In genomic region chr3:65284971-65285370, GRCh38 we compare ENCODE assay signal across 17 cellular contexts.
"Had no signal": no experiment of that assay in that cellular context is flagged by ENCODE, and none has a peak within 500 bp of the region (broad histone marks: within the 10 kb centered on the region; RNA-seq: fewer than 3 reads in every experiment).

No MANE protein-coding gene starts in this region.

- DNase-seq: activated CD4-positive, CD25-positive, alpha-beta regulatory T cell treated with anti-CD3 and anti-CD28 coated beads, Interleukin-2, amount 50 U/mL, for 72 hours; activated naive CD4-positive, alpha-beta T cell; activated naive CD8-positive, alpha-beta T cell treated with anti-CD3 and anti-CD28 coated beads, Interleukin-2, amount 10 ng/mL, durations not matched to agents 7 days and 5 days; activated T-cell treated with anti-CD3 and anti-CD28 coated beads for 4 hours; dorsolateral prefrontal cortex; erythroblast; nephron progenitor cell; psoas muscle; spleen; stimulated activated CD4-positive, alpha-beta T cell treated with anti-CD3 and anti-CD28 coated beads, Interleukin-1b, Interleukin-23, amount 100 ng/mL, for 48 hours; stimulated activated naive CD8-positive, alpha-beta T cell treated with anti-CD3 and anti-CD28 coated beads, Interleukin-15, amount 100 ng/mL, for 72 hours; T1000; upper lobe of right lung had no signal

- H3K27me3 ChIP-seq: ascending aorta, hepatocyte, spleen, upper lobe of right lung had no signal

- H3K4me1 ChIP-seq: ascending aorta, psoas muscle, spleen, upper lobe of right lung had no signal

- H3K36me3 ChIP-seq: ascending aorta, spleen, thoracic aorta, upper lobe of right lung had no signal

- H3K4me3 ChIP-seq: ascending aorta, dorsolateral prefrontal cortex, hepatocyte, psoas muscle, spleen, thoracic aorta, upper lobe of right lung had no signal

- H3K4me2 ChIP-seq: hepatocyte had no signal

- H3K27ac ChIP-seq: ascending aorta, hepatocyte, psoas muscle, spleen, thoracic aorta, upper lobe of right lung had no signal

- H3K79me2 ChIP-seq: hepatocyte had no signal

- ATAC-seq: psoas muscle; sciatic nerve; stimulated activated naive CD8-positive, alpha-beta T cell treated with anti-CD3 and anti-CD28 coated beads, Interleukin-15, amount 100 ng/mL, for 72 hours; upper lobe of right lung had no signal
